ENCODE assay signal across 18 cellular contexts in genomic region chr2:127951031-127951430, GRCh38.
A peak's percentile ranks its signal among the peaks of the same experiment; 100 is the strongest.
DNase-seq lines count a peak whose midpoint lies in the region; ATAC-seq and TF ChIP-seq lines count a peak whose summit lies in the region.
"Had no signal": no experiment of that assay in that cellular context is flagged by ENCODE, and none has a peak within 500 bp of the region (broad histone marks: within the 10 kb centered on the region; RNA-seq: fewer than 3 reads in every experiment).

No MANE protein-coding gene starts in this region.

- H3K36me3 ChIP-seq in left lung = peaks cover 0 to 79% of the 10 kb centered on the region in 2 donors

- ATAC-seq in left lung (peak; percentile 63), GM18498 (IDR thresholded peaks at IDR 0.05; ENCODE audit: unreplicated experiment) (no peak)

- H3K4me3 ChIP-seq in epithelial cell of esophagus (ENCODE audit: low read length) (no peak overlapping the region), left lung (no peak overlapping the region)
- H3K4me3 ChIP-seq: MG63, Peyer's patch had no signal

- H3K27ac ChIP-seq in left lung = no peak overlapping the region
- H3K27ac ChIP-seq: Peyer's patch had no signal

- H3K4me1 ChIP-seq in left lung = no peaks in the 10 kb centered on the region

- TF ChIP-seq CTCF in epithelial cell of esophagus (IDR thresholded peaks at IDR 0.05; ENCODE audit: insufficient read depth, low read depth, low read length, missing control alignments) (no peak), left lung (IDR thresholded peaks at IDR 0.05) (no peak)

- DNase-seq in amniotic epithelial cell (ENCODE audit: low read depth) = peak; percentile 85
- peak; percentile 52 for DNase-seq in epithelial cell of esophagus (ENCODE audit: low read depth)
- DNase-seq in left lung = no peak
- DNase-seq in DMS79 treated with DMSO at 0.1 percent for 48 hours (lab: John Stamatoyannopoulos, UW) = no peak
- no peak for DNase-seq in putamen (ENCODE audit: low spot score)
- DNase-seq in activated gamma-delta T cell treated with Interleukin-2 at 50 U/mL for 16 hours = no peak
- DNase-seq: ACHN; C1 segment of cervical spinal cord; CD8-positive, alpha-beta memory T cell; H9; Karpas-422; MG63; NCI-H1092; NCI-H146; NCI-H2081; Peyer's patch; Right ventricle myocardium superior had no signal

- no peaks in the 10 kb centered on the region for H3K9me3 ChIP-seq in left lung
- H3K9me3 ChIP-seq: MG63, Peyer's patch had no signal

- intact Hi-C loops in left lung (cut with DNase I) = no loop called here

- H3K27me3 ChIP-seq in left lung = no peaks in the 10 kb centered on the region
- H3K27me3 ChIP-seq: MG63, Peyer's patch had no signal

Comparison
In these comparisons a context has a peak if more than half of its experiments do, and no peak if none do; other contexts are left out.
1. DNase-seq: peak in amniotic epithelial cell (single experiment) and epithelial cell of esophagus (single experiment); none in left lung (0 of 2), DMS79 treated with DMSO at 0.1 percent for 48 hours (single experiment), putamen (single experiment) and activated gamma-delta T cell treated with Interleukin-2 at 50 U/mL for 16 hours (single experiment).